Comparison of ENCODE assay signal across 29 cellular contexts in genomic region chr17:54887787-54888186, GRCh38.
"Had no signal": no experiment of that assay in that cellular context is flagged by ENCODE, and none has a peak within 500 bp of the region (broad histone marks: within the 10 kb centered on the region; RNA-seq: fewer than 3 reads in every experiment).

No MANE protein-coding gene starts in this region.

- H3K36me3 ChIP-seq: stomach, suprapubic skin, thoracic aorta, thyroid gland, tibial artery, tibial nerve, transverse colon, upper lobe of left lung, upper lobe of right lung, uterus, vagina had no signal

- H3K27ac ChIP-seq: stomach, suprapubic skin, testis, thoracic aorta, thyroid gland, tibial artery, tibial nerve, transverse colon, upper lobe of left lung, upper lobe of right lung, uterus, vagina had no signal

- FAIRE-seq: urothelium cell line had no signal

- H3K27me3 Mint-ChIP-seq: stimulated activated memory B cell treated with anti-CD40 and anti-IgM and Interleukin-4, amounts not matched to agents 10 μg/mL and 1 μg/mL and 100 μg/mL, for 72 hours; stimulated activated naive B cell treated with anti-CD40 and anti-IgM and Interleukin-4, amounts not matched to agents 10 μg/mL and 1 μg/mL and 100 μg/mL, for 72 hours; stimulated activated naive CD8-positive, alpha-beta T cell treated with anti-CD3 and anti-CD28 coated beads, Interleukin-15, amount 100 ng/mL, for 72 hours; type B pancreatic cell had no signal

- DNase-seq: stimulated activated CD4-positive, alpha-beta T cell treated with anti-CD3 and anti-CD28 coated beads, Interleukin-2, amount 100 ng/mL, for 48 hours; stimulated activated CD4-positive, alpha-beta T cell treated with anti-CD3 and anti-CD28 coated beads, Interleukin-4, amount 100 ng/mL, for 1 hour; stimulated activated CD4-positive, alpha-beta T cell treated with anti-CD3 and anti-CD28 coated beads, Interleukin-4, amount 100 ng/mL, for 24 hours; stimulated activated CD4-positive, alpha-beta T cell treated with anti-CD3 and anti-CD28 coated beads, Interleukin-4, amount 100 ng/mL, for 4 hours; stimulated activated CD8-positive, alpha-beta memory T cell treated with anti-CD3 and anti-CD28 coated beads, Interleukin-4, amount 100 ng/mL, for 48 hours; stimulated activated naive B cell treated with anti-CD40 and anti-IgM and Interleukin-4, amounts not matched to agents 10 μg/mL and 1 μg/mL and 100 μg/mL, for 72 hours; stimulated activated naive CD4-positive, alpha-beta T cell; stimulated activated naive CD4-positive, alpha-beta T cell treated with Interleukin-2 at 50 U/mL for 16 hours; stimulated activated naive CD8-positive, alpha-beta T cell treated with anti-CD3 and anti-CD28 coated beads, Interleukin-15, amount 100 ng/mL, for 72 hours; stimulated activated naive CD8-positive, alpha-beta T cell treated with anti-CD3 and anti-CD28 coated beads, Interleukin-15, Interleukin-2, amounts not matched to agents 100 U/mL and 50 U/mL, for 24 hours; stomach; substantia nigra; testis; thyroid gland; tibial artery; transverse colon; trophoblast cell; upper lobe of left lung; upper lobe of right lung; uterus had no signal

- H3K27ac Mint-ChIP-seq: stimulated activated effector memory CD8-positive, alpha-beta T cell treated with anti-CD3 and anti-CD28 coated beads, Interleukin-12 subunit alpha, Interleukin-12 subunit beta, amount 100 ng/mL, for 72 hours; stimulated activated memory B cell treated with anti-CD40 and anti-IgM and Interleukin-4, amounts not matched to agents 10 μg/mL and 1 μg/mL and 100 μg/mL, for 72 hours; stimulated activated naive B cell treated with anti-CD40 and anti-IgM and Interleukin-4, amounts not matched to agents 10 μg/mL and 1 μg/mL and 100 μg/mL, for 72 hours; stimulated activated naive CD8-positive, alpha-beta T cell treated with anti-CD3 and anti-CD28 coated beads, Interleukin-15, amount 100 ng/mL, for 72 hours; stimulated activated naive CD8-positive, alpha-beta T cell treated with anti-CD3 and anti-CD28 coated beads, Interleukin-15, Interleukin-2, amounts not matched to agents 100 ng/mL and 50 ng/mL, for 24 hours; type B pancreatic cell had no signal

- H3K36me3 Mint-ChIP-seq: stimulated activated effector memory CD8-positive, alpha-beta T cell treated with anti-CD3 and anti-CD28 coated beads, Interleukin-12 subunit alpha, Interleukin-12 subunit beta, amount 100 ng/mL, for 72 hours; stimulated activated memory B cell treated with anti-CD40 and anti-IgM and Interleukin-4, amounts not matched to agents 10 μg/mL and 1 μg/mL and 100 μg/mL, for 72 hours; stimulated activated naive B cell treated with anti-CD40 and anti-IgM and Interleukin-4, amounts not matched to agents 10 μg/mL and 1 μg/mL and 100 μg/mL, for 72 hours; type B pancreatic cell had no signal

- H3K9me3 ChIP-seq: stomach, suprapubic skin, testis, thoracic aorta, thyroid gland, tibial artery, tibial nerve, transverse colon, upper lobe of left lung, upper lobe of right lung, uterus, vagina had no signal

- H3K4me3 ChIP-seq: stomach, suprapubic skin, testis, thoracic aorta, thyroid gland, tibial artery, tibial nerve, transverse colon, upper lobe of left lung, upper lobe of right lung, uterus, vagina had no signal

- H3K9me3 Mint-ChIP-seq: stimulated activated effector memory CD8-positive, alpha-beta T cell treated with anti-CD3 and anti-CD28 coated beads, Interleukin-12 subunit alpha, Interleukin-12 subunit beta, amount 100 ng/mL, for 72 hours; stimulated activated memory B cell treated with anti-CD40 and anti-IgM and Interleukin-4, amounts not matched to agents 10 μg/mL and 1 μg/mL and 100 μg/mL, for 72 hours; stimulated activated naive B cell treated with anti-CD40 and anti-IgM and Interleukin-4, amounts not matched to agents 10 μg/mL and 1 μg/mL and 100 μg/mL, for 72 hours; stimulated activated naive CD8-positive, alpha-beta T cell treated with anti-CD3 and anti-CD28 coated beads, Interleukin-15, amount 100 ng/mL, for 72 hours; stimulated activated naive CD8-positive, alpha-beta T cell treated with anti-CD3 and anti-CD28 coated beads, Interleukin-15, Interleukin-2, amounts not matched to agents 100 ng/mL and 50 ng/mL, for 24 hours; type B pancreatic cell had no signal

- H3K4me1 Mint-ChIP-seq: stimulated activated effector memory CD8-positive, alpha-beta T cell treated with anti-CD3 and anti-CD28 coated beads, Interleukin-12 subunit alpha, Interleukin-12 subunit beta, amount 100 ng/mL, for 72 hours; stimulated activated memory B cell treated with anti-CD40 and anti-IgM and Interleukin-4, amounts not matched to agents 10 μg/mL and 1 μg/mL and 100 μg/mL, for 72 hours; stimulated activated naive B cell treated with anti-CD40 and anti-IgM and Interleukin-4, amounts not matched to agents 10 μg/mL and 1 μg/mL and 100 μg/mL, for 72 hours; stimulated activated naive CD8-positive, alpha-beta T cell treated with anti-CD3 and anti-CD28 coated beads, Interleukin-15, amount 100 ng/mL, for 72 hours had no signal

- H3K4me3 Mint-ChIP-seq: stimulated activated effector memory CD8-positive, alpha-beta T cell treated with anti-CD3 and anti-CD28 coated beads, Interleukin-12 subunit alpha, Interleukin-12 subunit beta, amount 100 ng/mL, for 72 hours; stimulated activated memory B cell treated with anti-CD40 and anti-IgM and Interleukin-4, amounts not matched to agents 10 μg/mL and 1 μg/mL and 100 μg/mL, for 72 hours; stimulated activated naive B cell treated with anti-CD40 and anti-IgM and Interleukin-4, amounts not matched to agents 10 μg/mL and 1 μg/mL and 100 μg/mL, for 72 hours; stimulated activated naive CD8-positive, alpha-beta T cell treated with anti-CD3 and anti-CD28 coated beads, Interleukin-15, amount 100 ng/mL, for 72 hours; stimulated activated naive CD8-positive, alpha-beta T cell treated with anti-CD3 and anti-CD28 coated beads, Interleukin-15, Interleukin-2, amounts not matched to agents 100 ng/mL and 50 ng/mL, for 24 hours; type B pancreatic cell had no signal

- H3K4me1 ChIP-seq: stomach, suprapubic skin, testis, tibial artery, tibial nerve, transverse colon, upper lobe of left lung, upper lobe of right lung, uterus, vagina had no signal

- ATAC-seq: stimulated activated effector memory CD8-positive, alpha-beta T cell treated with anti-CD3 and anti-CD28 coated beads, Interleukin-12 subunit alpha, Interleukin-12 subunit beta, amount 100 ng/mL, for 72 hours; stimulated activated memory B cell treated with anti-CD40 and anti-IgM and Interleukin-4, amounts not matched to agents 10 μg/mL and 1 μg/mL and 100 μg/mL, for 72 hours; stimulated activated naive B cell treated with anti-CD40 and anti-IgM and Interleukin-4, amounts not matched to agents 10 μg/mL and 1 μg/mL and 100 μg/mL, for 72 hours; stimulated activated naive CD8-positive, alpha-beta T cell treated with anti-CD3 and anti-CD28 coated beads, Interleukin-15, amount 100 ng/mL, for 72 hours; stimulated activated naive CD8-positive, alpha-beta T cell treated with anti-CD3 and anti-CD28 coated beads, Interleukin-15, Interleukin-2, amounts not matched to agents 100 U/mL and 50 U/mL, for 24 hours; upper lobe of right lung had no signal

- H3K27me3 ChIP-seq: stomach, suprapubic skin, testis, thyroid gland, tibial artery, tibial nerve, transverse colon, upper lobe of left lung, upper lobe of right lung, uterus, vagina had no signal
